In genomic region chr22:36319595-36320497, GRCh38 we compare ENCODE assay signal across 11 cellular contexts.
DNase-seq lines count a peak whose midpoint lies in the region; ATAC-seq and TF ChIP-seq lines count a peak whose summit lies in the region.
"Had no signal": no experiment of that assay in that cellular context is flagged by ENCODE, and none has a peak within 500 bp of the region (broad histone marks: within the 10 kb centered on the region; RNA-seq: fewer than 3 reads in every experiment).

No MANE protein-coding gene starts in this region.

- H3K36me3 ChIP-seq in esophagus muscularis mucosa (peaks cover 75 to 97% (median 88%) of the 10 kb centered on the region in 4 donors), sigmoid colon (peaks cover 39 to 95% (median 80%) of the 10 kb centered on the region in 4 donors)

- peaks cover 75% of the 10 kb centered on the region for H3K36me3 Mint-ChIP-seq in WTC11

- CTCF ChIA-PET in WTC11 (lab: Charles Lee) = no interaction called here

- H3K4me3 Mint-ChIP-seq in WTC11 = no peak overlapping the region

- no peak for ATAC-seq in GM18505 (IDR thresholded peaks at IDR 0.05; ENCODE audit: unreplicated experiment)
- no peak for ATAC-seq in WTC11
- no peak for ATAC-seq in GM18502 (IDR thresholded peaks at IDR 0.05; ENCODE audit: poor library complexity, unreplicated experiment)
- no peak for ATAC-seq in GM19324 (IDR thresholded peaks at IDR 0.05; ENCODE audit: low FRiP score, unreplicated experiment)

- POLR2A ChIA-PET in WTC11 (lab: Charles Lee) = no interaction called here

- H3K9me3 ChIP-seq in esophagus muscularis mucosa (no peaks in the 10 kb centered on the region), sigmoid colon (no peaks in the 10 kb centered on the region)

- no peaks in the 10 kb centered on the region for H3K4me1 Mint-ChIP-seq in WTC11

- H3K27ac ChIP-seq in esophagus muscularis mucosa (replicated peaks in 1 of 4) (peak overlapping the region; percentile 95 to 100 (median 98)), sigmoid colon (peak overlapping the region; percentile 96 to 100 (median 99))
- H3K27ac ChIP-seq: SK-N-MC had no signal

- intact Hi-C loops in esophagus muscularis mucosa (cut with DNase I) (no loop called here), sigmoid colon (cut with DNase I) (loop anchor here (5.0 kb wide), 1 partner anchor 37 kb away; no protein-coding TSS in a partner anchor)

- H3K9me3 Mint-ChIP-seq in WTC11 = no peaks in the 10 kb centered on the region

- H3K27me3 ChIP-seq in esophagus muscularis mucosa (no peaks in the 10 kb centered on the region), sigmoid colon (no peaks in the 10 kb centered on the region)

- TF ChIP-seq EP300 in esophagus muscularis mucosa (IDR thresholded peaks at IDR 0.05) = no peak
- no peak for TF ChIP-seq EP300 in sigmoid colon (IDR thresholded peaks at IDR 0.05)

- TF ChIP-seq CTCF in WTC11 (IDR thresholded peaks at IDR 0.05) (no peak), esophagus muscularis mucosa (IDR thresholded peaks at IDR 0.05) (no peak), sigmoid colon (IDR thresholded peaks at IDR 0.05) (no peak)

- WGBS in esophagus muscularis mucosa = 73% methylated on average over 25 of the region's 26 CpGs
- 84 to 86% methylated on average over 26 of the region's 26 CpGs for WGBS in sigmoid colon, 2 donors

- H3K27ac Mint-ChIP-seq in WTC11 = peak overlapping the region; percentile 49

- H3K4me1 ChIP-seq in esophagus muscularis mucosa = peaks cover 48 to 80% (median 71%) of the 10 kb centered on the region in 4 donors
- H3K4me1 ChIP-seq in sigmoid colon = peaks cover 0 to 71% (median 67%) of the 10 kb centered on the region in 4 donors

- TF ChIP-seq POLR2A in GM18505 (IDR thresholded peaks at IDR 0.05; ENCODE audit: borderline replicate concordance, extremely low read depth, insufficient read depth, insufficient read length) (peak; percentile 23), esophagus muscularis mucosa (IDR thresholded peaks at IDR 0.05; ENCODE audit: low read depth) (no peak), sigmoid colon (IDR thresholded peaks at IDR 0.05) (no peak)

- no peaks in the 10 kb centered on the region for H3K27me3 Mint-ChIP-seq in WTC11 (ENCODE audit: low read depth)

- H3K4me3 ChIP-seq in esophagus muscularis mucosa = no peak overlapping the region
- no peak overlapping the region for H3K4me3 ChIP-seq in sigmoid colon
- H3K4me3 ChIP-seq: SK-N-MC had no signal

- DNase-seq in WTC11 (ENCODE audit: low spot score) = no peak
- no peak for DNase-seq in esophagus muscularis mucosa (ENCODE audit: extremely low spot score)
- no peak for DNase-seq in sigmoid colon
- DNase-seq in SKM-1 treated with dmso at 0.1 percent for 144 hours (lab: John Stamatoyannopoulos, UW; ENCODE audit: unreplicated experiment) = no peak
- DNase-seq in cerebellar cortex (ENCODE audit: low spot score) = no peak
- DNase-seq: DMS153, NCI-H748 treated with DMSO at 0.1 percent for 48 hours had no signal

TF ChIP-seq in WTC11, 78 proteins besides CTCF, POLR2A, EP300 and RAD21 (continues in another document):
- no peak for TF ChIP-seq USF1 (CRISPR knock-in tag; IDR thresholded peaks at IDR 0.05)
- no peak for TF ChIP-seq JAZF1 (CRISPR knock-in tag; IDR thresholded peaks at IDR 0.05)
- TF ChIP-seq TEAD1 (CRISPR knock-in tag; IDR thresholded peaks at IDR 0.05) = no peak
- TF ChIP-seq ERG (CRISPR knock-in tag; IDR thresholded peaks at IDR 0.05) = no peak
- no peak for TF ChIP-seq ZNF532 (CRISPR knock-in tag; IDR thresholded peaks at IDR 0.05; ENCODE audit: borderline replicate concordance)
- no peak for TF ChIP-seq MAX (CRISPR knock-in tag; IDR thresholded peaks at IDR 0.05)
- TF ChIP-seq ESRRA (CRISPR knock-in tag; IDR thresholded peaks at IDR 0.05; ENCODE audit: borderline replicate concordance) = no peak
- no peak for TF ChIP-seq NR3C1 (CRISPR knock-in tag; conservative IDR thresholded peaks at IDR 0.05; ENCODE audit: low read depth)
- TF ChIP-seq ZNF423 (CRISPR knock-in tag; IDR thresholded peaks at IDR 0.05) = no peak
- no peak for TF ChIP-seq ETV6 (CRISPR knock-in tag; IDR thresholded peaks at IDR 0.05)
- no peak for TF ChIP-seq JUN (CRISPR knock-in tag; IDR thresholded peaks at IDR 0.05)
- TF ChIP-seq ZMAT4 (CRISPR knock-in tag; IDR thresholded peaks at IDR 0.05) = no peak
- no peak for TF ChIP-seq E2F4 (CRISPR knock-in tag; IDR thresholded peaks at IDR 0.05; ENCODE audit: borderline replicate concordance, low read depth)
- no peak for TF ChIP-seq E2F1 (CRISPR knock-in tag; IDR thresholded peaks at IDR 0.05)
- no peak for TF ChIP-seq RELA (CRISPR knock-in tag; IDR thresholded peaks at IDR 0.05; ENCODE audit: borderline replicate concordance)
